Comparison of ENCODE assay signal across 1 cellular context in the genomic region with DNA sequence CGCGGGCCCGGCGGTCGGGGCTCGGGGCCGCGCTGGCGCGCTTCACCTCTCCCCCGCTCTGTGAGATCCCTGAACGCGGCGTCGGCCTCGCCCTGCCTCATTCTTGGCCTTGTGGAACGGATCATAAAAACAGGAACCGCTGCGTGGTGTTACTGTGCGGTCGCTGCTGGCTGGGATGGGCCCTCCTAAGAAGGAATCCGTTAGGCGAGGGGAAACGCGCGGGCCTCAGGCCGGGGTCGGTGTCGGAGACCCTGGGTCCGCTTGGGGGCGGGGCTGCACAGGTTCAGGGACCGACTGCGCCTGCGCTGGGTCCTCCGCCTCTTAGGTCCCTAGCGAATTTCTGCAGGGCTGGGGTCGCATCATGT.
TF ChIP-seq lines count a peak whose summit lies in the region.

No MANE protein-coding gene starts in this region.

TF ChIP-seq in K562, 482 proteins besides CTCF, POLR2A, EP300 and RAD21 (continued from another document and continues in another):
- TF ChIP-seq, protein P1, sequence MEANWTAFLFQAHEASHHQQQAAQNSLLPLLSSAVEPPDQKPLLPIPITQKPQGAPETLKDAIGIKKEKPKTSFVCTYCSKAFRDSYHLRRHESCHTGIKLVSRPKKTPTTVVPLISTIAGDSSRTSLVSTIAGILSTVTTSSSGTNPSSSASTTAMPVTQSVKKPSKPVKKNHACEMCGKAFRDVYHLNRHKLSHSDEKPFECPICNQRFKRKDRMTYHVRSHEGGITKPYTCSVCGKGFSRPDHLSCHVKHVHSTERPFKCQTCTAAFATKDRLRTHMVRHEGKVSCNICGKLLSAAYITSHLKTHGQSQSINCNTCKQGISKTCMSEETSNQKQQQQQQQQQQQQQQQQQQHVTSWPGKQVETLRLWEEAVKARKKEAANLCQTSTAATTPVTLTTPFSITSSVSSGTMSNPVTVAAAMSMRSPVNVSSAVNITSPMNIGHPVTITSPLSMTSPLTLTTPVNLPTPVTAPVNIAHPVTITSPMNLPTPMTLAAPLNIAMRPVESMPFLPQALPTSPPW (CRISPR knock-in tag; IDR thresholded peaks at IDR 0.05), result peak; percentile 30; the same call in 1 of the 2 replicates
- no peak for TF ChIP-seq ELK1 (CRISPR knock-in tag; IDR thresholded peaks at IDR 0.05)
- TF ChIP-seq SMARCE1 (IDR thresholded peaks at IDR 0.05), result no peak
- TF ChIP-seq RBBP5 (IDR thresholded peaks at IDR 0.05; ENCODE audit: borderline replicate concordance, insufficient read depth, low read length, poor library complexity, severe bottlenecking), result peak; percentile 51
- TF ChIP-seq ELF1 (tag; IDR thresholded peaks at IDR 0.05), result no peak
- TF ChIP-seq ZNF699 (CRISPR knock-in tag; IDR thresholded peaks at IDR 0.05; ENCODE audit: insufficient replicate concordance), result no peak
- TF ChIP-seq L3MBTL2 (IDR thresholded peaks at IDR 0.05), result peak; percentile 53; the same call in 1 of the 2 replicates
- TF ChIP-seq, protein P2, sequence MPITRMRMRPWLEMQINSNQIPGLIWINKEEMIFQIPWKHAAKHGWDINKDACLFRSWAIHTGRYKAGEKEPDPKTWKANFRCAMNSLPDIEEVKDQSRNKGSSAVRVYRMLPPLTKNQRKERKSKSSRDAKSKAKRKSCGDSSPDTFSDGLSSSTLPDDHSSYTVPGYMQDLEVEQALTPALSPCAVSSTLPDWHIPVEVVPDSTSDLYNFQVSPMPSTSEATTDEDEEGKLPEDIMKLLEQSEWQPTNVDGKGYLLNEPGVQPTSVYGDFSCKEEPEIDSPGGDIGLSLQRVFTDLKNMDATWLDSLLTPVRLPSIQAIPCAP (CRISPR knock-in tag; IDR thresholded peaks at IDR 0.05; ENCODE audit: borderline replicate concordance), result no peak
- TF ChIP-seq ATF1 (CRISPR knock-in tag; IDR thresholded peaks at IDR 0.05), result no peak
- no peak for TF ChIP-seq ATF1 (tag; IDR thresholded peaks at IDR 0.05)
- 0 out of 2 replicates have a peak, but pooled peaks have one; percentile 9 for TF ChIP-seq NR2C2 (CRISPR knock-in tag; IDR thresholded peaks at IDR 0.05)
- peak; percentile 73 for TF ChIP-seq NR2C2 (tag; IDR thresholded peaks at IDR 0.05)
- TF ChIP-seq GABPA (tag; conservative IDR thresholded peaks at IDR 0.05; ENCODE audit: low read depth), result no peak
- no peak for TF ChIP-seq E2F8 (IDR thresholded peaks at IDR 0.05; ENCODE audit: low read depth, partially characterized antibody)
- TF ChIP-seq CEBPZ (IDR thresholded peaks at IDR 0.05; ENCODE audit: borderline replicate concordance, low read depth, low read length), result no peak
- TF ChIP-seq ESRRA (IDR thresholded peaks at IDR 0.05; ENCODE audit: borderline replicate concordance, low read depth), result no peak
- no peak for TF ChIP-seq BMI1 (IDR thresholded peaks at IDR 0.05; ENCODE audit: low read length)
- no peak for TF ChIP-seq PURB (CRISPR knock-in tag; IDR thresholded peaks at IDR 0.05; ENCODE audit: low read depth)
- no peak for TF ChIP-seq HDAC1 (IDR thresholded peaks at IDR 0.05)
- TF ChIP-seq MCM5 (IDR thresholded peaks at IDR 0.05; ENCODE audit: low read depth), result no peak
- no peak for TF ChIP-seq TBP (optimal IDR thresholded peaks at IDR 0.05; ENCODE audit: low read depth, low read length)
- no peak for TF ChIP-seq MAFF (IDR thresholded peaks at IDR 0.05; ENCODE audit: low read length)
- TF ChIP-seq SRSF9 (IDR thresholded peaks at IDR 0.05; ENCODE audit: borderline replicate concordance, low read depth, low read length), result no peak
- TF ChIP-seq SMARCA5 (IDR thresholded peaks at IDR 0.05), result no peak
- TF ChIP-seq KHSRP (IDR thresholded peaks at IDR 0.05), result no peak
- no peak for TF ChIP-seq ZNF23 (CRISPR knock-in tag; IDR thresholded peaks at IDR 0.05)
- no peak for TF ChIP-seq ZNF274 (IDR thresholded peaks at IDR 0.05; ENCODE audit: borderline replicate concordance, low read depth, low read length)
- no peak for TF ChIP-seq ZKSCAN8 (CRISPR knock-in tag; IDR thresholded peaks at IDR 0.05)
- TF ChIP-seq, protein P3, sequence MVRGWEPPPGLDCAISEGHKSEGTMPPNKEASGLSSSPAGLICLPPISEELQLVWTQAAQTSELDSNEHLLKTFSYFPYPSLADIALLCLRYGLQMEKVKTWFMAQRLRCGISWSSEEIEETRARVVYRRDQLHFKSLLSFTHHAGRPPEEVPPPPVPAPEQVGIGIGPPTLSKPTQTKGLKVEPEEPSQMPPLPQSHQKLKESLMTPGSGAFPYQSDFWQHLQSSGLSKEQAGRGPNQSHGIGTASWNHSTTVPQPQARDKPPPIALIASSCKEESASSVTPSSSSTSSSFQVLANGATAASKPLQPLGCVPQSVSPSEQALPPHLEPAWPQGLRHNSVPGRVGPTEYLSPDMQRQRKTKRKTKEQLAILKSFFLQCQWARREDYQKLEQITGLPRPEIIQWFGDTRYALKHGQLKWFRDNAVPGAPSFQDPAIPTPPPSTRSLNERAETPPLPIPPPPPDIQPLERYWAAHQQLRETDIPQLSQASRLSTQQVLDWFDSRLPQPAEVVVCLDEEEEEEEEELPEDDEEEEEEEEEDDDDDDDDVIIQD (CRISPR knock-in tag; IDR thresholded peaks at IDR 0.05), result no peak
- no peak for TF ChIP-seq KLF10 (CRISPR knock-in tag; IDR thresholded peaks at IDR 0.05)
- 0 out of 2 replicates have a peak, but pooled peaks have one; percentile 22 for TF ChIP-seq CTBP1 (IDR thresholded peaks at IDR 0.05; ENCODE audit: borderline replicate concordance)
- no peak for TF ChIP-seq ZNF696 (CRISPR knock-in tag; conservative IDR thresholded peaks at IDR 0.05)
- peak; percentile 91 for TF ChIP-seq POLR2G (IDR thresholded peaks at IDR 0.05; ENCODE audit: low read depth, low read length)
- TF ChIP-seq SPI1 (IDR thresholded peaks at IDR 0.05; ENCODE audit: borderline replicate concordance, low read depth, low read length), result peak; percentile 69; the same call in 1 of the 2 replicates
- TF ChIP-seq ZBTB7A (IDR thresholded peaks at IDR 0.05; ENCODE audit: borderline replicate concordance, control insufficient read depth, low read depth, low read length), result peak; percentile 91
- TF ChIP-seq ETS1 (conservative IDR thresholded peaks at IDR 0.05; ENCODE audit: control insufficient read depth, low read depth, low read length), result no peak
- peak; percentile 91 to 93 for TF ChIP-seq NRF1 (conservative IDR thresholded peaks at IDR 0.05 in 1 of 2, IDR thresholded peaks at IDR 0.05 in 1 of 2)
- no peak for TF ChIP-seq ZNF224 (CRISPR knock-in tag; IDR thresholded peaks at IDR 0.05)
- no peak for TF ChIP-seq FOXA1 (IDR thresholded peaks at IDR 0.05; ENCODE audit: borderline replicate concordance)
- TF ChIP-seq, protein P4, sequence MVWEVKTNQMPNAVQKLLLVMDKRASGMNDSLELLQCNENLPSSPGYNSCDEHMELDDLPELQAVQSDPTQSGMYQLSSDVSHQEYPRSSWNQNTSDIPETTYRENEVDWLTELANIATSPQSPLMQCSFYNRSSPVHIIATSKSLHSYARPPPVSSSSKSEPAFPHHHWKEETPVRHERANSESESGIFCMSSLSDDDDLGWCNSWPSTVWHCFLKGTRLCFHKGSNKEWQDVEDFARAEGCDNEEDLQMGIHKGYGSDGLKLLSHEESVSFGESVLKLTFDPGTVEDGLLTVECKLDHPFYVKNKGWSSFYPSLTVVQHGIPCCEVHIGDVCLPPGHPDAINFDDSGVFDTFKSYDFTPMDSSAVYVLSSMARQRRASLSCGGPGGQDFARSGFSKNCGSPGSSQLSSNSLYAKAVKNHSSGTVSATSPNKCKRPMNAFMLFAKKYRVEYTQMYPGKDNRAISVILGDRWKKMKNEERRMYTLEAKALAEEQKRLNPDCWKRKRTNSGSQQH (CRISPR knock-in tag; IDR thresholded peaks at IDR 0.05), result no peak
- no peak for TF ChIP-seq THRAP3 (IDR thresholded peaks at IDR 0.05; ENCODE audit: borderline replicate concordance)
- TF ChIP-seq, protein P5, sequence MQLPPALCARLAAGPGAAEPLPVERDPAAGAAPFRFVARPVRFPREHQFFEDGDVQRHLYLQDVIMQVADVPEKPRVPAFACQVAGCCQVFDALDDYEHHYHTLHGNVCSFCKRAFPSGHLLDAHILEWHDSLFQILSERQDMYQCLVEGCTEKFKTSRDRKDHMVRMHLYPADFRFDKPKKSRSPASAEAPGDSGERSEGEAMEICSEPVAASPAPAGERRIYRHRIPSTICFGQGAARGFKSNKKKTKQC (CRISPR knock-in tag; IDR thresholded peaks at IDR 0.05), result peak; percentile 88
